1 cellular context compared by ENCODE assay signal in genomic region chr9:74973714-74974113, GRCh38.
TF ChIP-seq lines count a peak whose summit lies in the region.

No MANE protein-coding gene starts in this region.

TF ChIP-seq in WTC11, 78 proteins besides CTCF, POLR2A, EP300 and RAD21:
- TF ChIP-seq ZBTB43 (CRISPR knock-in tag; IDR thresholded peaks at IDR 0.05) (no peak), SMAD4 (CRISPR knock-in tag; IDR thresholded peaks at IDR 0.05) (no peak), MLX (CRISPR knock-in tag; IDR thresholded peaks at IDR 0.05) (no peak), ETV6 (CRISPR knock-in tag; IDR thresholded peaks at IDR 0.05) (no peak), CDX4 (CRISPR knock-in tag; IDR thresholded peaks at IDR 0.05; ENCODE audit: borderline replicate concordance) (no peak), CREB1 (CRISPR knock-in tag; IDR thresholded peaks at IDR 0.05) (no peak), RORB (CRISPR knock-in tag; IDR thresholded peaks at IDR 0.05) (no peak), PREB (CRISPR knock-in tag; IDR thresholded peaks at IDR 0.05; ENCODE audit: borderline replicate concordance) (no peak), AR (CRISPR knock-in tag; IDR thresholded peaks at IDR 0.05) (no peak), NR3C1 (CRISPR knock-in tag; conservative IDR thresholded peaks at IDR 0.05; ENCODE audit: low read depth) (no peak), ZNF121 (CRISPR knock-in tag; IDR thresholded peaks at IDR 0.05) (no peak), ZNF396 (CRISPR knock-in tag; IDR thresholded peaks at IDR 0.05; ENCODE audit: borderline replicate concordance) (no peak), NFYB (CRISPR knock-in tag; conservative IDR thresholded peaks at IDR 0.05; ENCODE audit: low read depth) (no peak), SP1 (CRISPR knock-in tag; conservative IDR thresholded peaks at IDR 0.05) (no peak), ATF6 (CRISPR knock-in tag; IDR thresholded peaks at IDR 0.05) (no peak), JUN (CRISPR knock-in tag; IDR thresholded peaks at IDR 0.05) (no peak), ATF2 (CRISPR knock-in tag; IDR thresholded peaks at IDR 0.05; ENCODE audit: borderline replicate concordance, low read depth) (no peak), E2F1 (CRISPR knock-in tag; IDR thresholded peaks at IDR 0.05) (no peak), TEAD1 (CRISPR knock-in tag; IDR thresholded peaks at IDR 0.05) (no peak)
